8 cellular contexts compared by ENCODE assay signal in genomic region chr10:46030091-46030937, GRCh38. TPM values are rescaled to one million over a fixed set of nuclear protein-coding genes. Genes with fewer than 3 reads are reported as not detected.
DNase-seq lines count a peak whose midpoint lies in the region; ATAC-seq lines count a peak whose summit lies in the region.

NCOA4 (minus strand) TSS chr10:46030623; CDS start chr10:46016680, 13,943 bp downstream.

- H3K27me3 ChIP-seq in mesenchymal stem cell (ENCODE audit: control insufficient read depth in 1 of 2, insufficient read depth in 1 of 2, low read length in 2 of 2): no peaks in the 10 kb centered on the region

- peak within 1 kb of the TSS; percentile 75 for H3K4me2 ChIP-seq in mesenchymal stem cell (ENCODE audit: low read length, poor library complexity, severe bottlenecking)

- no peak within 1 kb of the TSS for H2AK5ac ChIP-seq in mesenchymal stem cell (ENCODE audit: low read length, severe bottlenecking)

- WGBS in mesenchymal stem cell: 2% methylated on average over 50 of the region's 59 CpGs

- H2BK120ac ChIP-seq in mesenchymal stem cell (ENCODE audit: low read depth, low read length): peak within 1 kb of the TSS; percentile 50

- H2BK12ac ChIP-seq in mesenchymal stem cell (ENCODE audit: low read length in 2 of 2): no peak within 1 kb of the TSS

- peaks cover 0 to 2% of the 10 kb centered on the region in 2 donors for H3K27me3 Mint-ChIP-seq in effector memory CD8-positive, alpha-beta T cell

- H3K27ac ChIP-seq in mesenchymal stem cell (ENCODE audit: low read length, poor library complexity, severe bottlenecking): peak within 1 kb of the TSS; percentile 79

- H3K36me3 ChIP-seq in mesenchymal stem cell (ENCODE audit: control insufficient read depth in 1 of 2, insufficient read depth in 2 of 2, low read depth in 1 of 2, low read length in 2 of 2): peaks cover 0 to 4% of the 10 kb centered on the region in 2 experiments

- H3K9me3 Mint-ChIP-seq in effector memory CD8-positive, alpha-beta T cell: no peaks in the 10 kb centered on the region

- peaks cover 22% of the 10 kb centered on the region for H3K36me3 Mint-ChIP-seq in effector memory CD8-positive, alpha-beta T cell (ENCODE audit: insufficient read depth)

- H3K14ac ChIP-seq in mesenchymal stem cell (ENCODE audit: low read length in 2 of 2): peak within 1 kb of the TSS in 1 of 2 experiments; percentile 86

- H3K4me3 ChIP-seq in mesenchymal stem cell (ENCODE audit: insufficient read depth in 1 of 2, low read depth in 1 of 2, low read length in 2 of 2): peak within 1 kb of the TSS; percentile 75 to 94

- POLR2A ChIA-PET in activated CD8-positive, alpha-beta memory T cell treated with anti-CD3 and anti-CD28 coated beads for 36 hours (lab: Charles Lee): no interaction called here

- H3K9ac ChIP-seq in mesenchymal stem cell (ENCODE audit: low read length): peak within 1 kb of the TSS; percentile 98

- H2AFZ ChIP-seq in mesenchymal stem cell (ENCODE audit: low read depth, low read length): peak within 1 kb of the TSS; percentile 36

- peak within 1 kb of the TSS; percentile 54 for H2BK15ac ChIP-seq in mesenchymal stem cell (ENCODE audit: low read depth, poor library complexity, severe bottlenecking)

- H3K23ac ChIP-seq in mesenchymal stem cell (ENCODE audit: low read length in 2 of 2): peak within 1 kb of the TSS in 1 of 2 experiments; percentile 75

- peaks cover 6% of the 10 kb centered on the region for H3K4me1 ChIP-seq in mesenchymal stem cell (ENCODE audit: control insufficient read depth, insufficient read depth, low read depth, low read length)

- no peaks in the 10 kb centered on the region for H3K9me3 ChIP-seq in mesenchymal stem cell (ENCODE audit: control insufficient read depth, low read length)

- peak within 1 kb of the TSS; percentile 54 for H4K8ac ChIP-seq in mesenchymal stem cell (ENCODE audit: low read length)

- H3K18ac ChIP-seq in mesenchymal stem cell (ENCODE audit: low read depth in 1 of 2, low read length in 2 of 2): peak within 1 kb of the TSS; percentile 90 to 92

- DNase-seq in COLO668 (lab: John Stamatoyannopoulos, UW; ENCODE audit: unreplicated experiment) (peak; percentile 91), HS-5 (ENCODE audit: low read depth) (peak; percentile 86), NK-92 (lab: John Stamatoyannopoulos, UW; ENCODE audit: unreplicated experiment) (peak; percentile 48), mesenchymal stem cell (peak; percentile 99)
- DNase-seq in effector memory CD8-positive, alpha-beta T cell: peak; percentile 93 to 95 (median 94)
- DNase-seq in stimulated activated CD8-positive, alpha-beta memory T cell treated with anti-CD3 and anti-CD28 coated beads, Interleukin-12 subunit alpha, Interleukin-12 subunit beta, amount 100 ng/mL, for 4 hours (ENCODE audit: low read depth): peak; percentile 88

- CTCF ChIA-PET in activated CD8-positive, alpha-beta memory T cell treated with anti-CD3 and anti-CD28 coated beads for 36 hours (lab: Charles Lee): interaction anchor here (1.3 kb wide), 1 partner anchor 199 kb away, joined by 3 read pairs; no protein-coding TSS in a partner anchor

- H3K79me1 ChIP-seq in mesenchymal stem cell (replicated peaks; ENCODE audit: low read length, poor library complexity, severe bottlenecking): no peaks in the 10 kb centered on the region

- H3K4me3 Mint-ChIP-seq in effector memory CD8-positive, alpha-beta T cell: peak within 1 kb of the TSS; percentile 93 to 98

- H4K91ac ChIP-seq in mesenchymal stem cell (ENCODE audit: low read length): peak within 1 kb of the TSS; percentile 78

- peak; percentile 85 for ATAC-seq in GM19468 (IDR thresholded peaks at IDR 0.05; ENCODE audit: extremely low read depth, unreplicated experiment)
- peak; percentile 95 for ATAC-seq in effector memory CD8-positive, alpha-beta T cell (replicated peaks)

- H3K4me1 Mint-ChIP-seq in effector memory CD8-positive, alpha-beta T cell (ENCODE audit: low read depth in 2 of 2): peaks cover 33 to 50% of the 10 kb centered on the region in 2 donors

- H3K27ac Mint-ChIP-seq in effector memory CD8-positive, alpha-beta T cell: peak within 1 kb of the TSS; percentile 98 to 99

- peak within 1 kb of the TSS; percentile 20 to 77 for H3K4ac ChIP-seq in mesenchymal stem cell (ENCODE audit: low read depth in 1 of 2, low read length in 2 of 2)

- no peak within 1 kb of the TSS for H2BK5ac ChIP-seq in mesenchymal stem cell (ENCODE audit: low read depth, low read length, poor library complexity, severe bottlenecking)

RNA-seq across cellular contexts. Expression of gene NCOA4, which starts in this region (rescaled TPM):
- 10 to 100 TPM; 94.1 to 96.2 TPM for total RNA-seq in activated CD8-positive, alpha-beta memory T cell treated with anti-CD3 and anti-CD28 coated beads for 36 hours
- 97.0 TPM for polyA plus RNA-seq in mesenchymal stem cell (2013, experiment 1 of 2)
- 102 TPM for polyA plus RNA-seq in mesenchymal stem cell (2013, experiment 2 of 2)

Comparison
In these comparisons a context has a peak if more than half of its experiments do, and no peak if none do; other contexts are left out.
1. Peak in every context shown above with its lines: DNase-seq, ATAC-seq, H3K4me3 ChIP-seq and H3K27ac ChIP-seq.
2. DNase-seq: peak in every context shown above with its lines; median percentile 99 in mesenchymal stem cell; 94 in effector memory CD8-positive, alpha-beta T cell; 91 in COLO668; 88 in stimulated activated CD8-positive, alpha-beta memory T cell treated with anti-CD3 and anti-CD28 coated beads, Interleukin-12 subunit alpha, Interleukin-12 subunit beta, amount 100 ng/mL, for 4 hours; 86 in HS-5; 48 in NK-92.